8 cellular contexts compared by ENCODE assay signal in the genomic region with DNA sequence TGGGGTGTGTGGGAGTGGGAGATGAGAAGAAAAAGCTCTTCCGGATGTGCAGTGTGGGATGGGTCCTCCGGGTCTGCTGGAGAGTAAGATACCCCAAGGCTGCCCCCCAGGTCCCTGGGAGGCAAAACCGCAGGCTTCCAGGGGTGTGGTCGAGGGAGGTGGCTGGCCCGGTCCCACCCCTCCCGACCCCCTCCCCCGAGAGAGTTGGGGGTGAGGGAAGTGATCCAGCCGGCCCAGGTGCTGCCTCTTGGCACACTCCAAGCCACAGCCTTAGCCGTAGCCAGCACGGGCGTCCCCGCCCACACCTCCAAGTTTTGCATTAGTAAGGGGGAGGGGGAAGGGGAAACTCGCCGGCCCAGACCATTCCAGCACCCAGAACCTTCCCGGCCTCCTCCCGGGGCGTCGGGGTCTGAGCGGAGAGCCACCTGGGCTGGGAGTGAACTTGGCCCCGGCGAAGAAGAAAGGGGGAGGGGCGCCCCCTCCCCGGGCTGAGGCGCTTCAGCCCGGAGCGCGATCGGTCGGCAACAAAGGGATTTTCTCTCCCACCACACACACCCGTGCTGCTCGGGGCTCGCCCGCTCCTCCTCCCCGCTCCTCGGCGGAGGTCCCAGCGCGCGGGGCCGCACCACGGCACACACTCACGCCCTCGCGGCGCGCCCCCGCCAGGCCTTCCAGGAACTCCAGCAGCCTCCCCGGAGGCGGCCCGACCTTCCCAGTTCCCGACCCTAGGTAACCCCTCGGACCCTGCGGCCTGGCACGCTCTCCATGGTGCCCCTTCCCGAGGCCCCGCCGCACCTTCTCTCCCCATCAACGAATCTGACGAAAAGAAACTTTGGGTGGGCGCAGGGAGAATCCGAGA. TPM values are rescaled to one million over a fixed set of nuclear protein-coding genes. Genes with fewer than 3 reads are reported as not detected.
A peak's percentile ranks its signal among the peaks of the same experiment; 100 is the strongest.
DNase-seq lines count a peak whose midpoint lies in the region; ATAC-seq, FAIRE-seq and TF ChIP-seq lines count a peak whose summit lies in the region.

No MANE protein-coding gene starts in this region.

- peaks cover 53% of the 10 kb centered on the region for H3K79me2 ChIP-seq in astrocyte (ENCODE audit: insufficient read depth, low read length)

- peaks cover 16% of the 10 kb centered on the region for H3K36me3 Mint-ChIP-seq in activated CD4-positive, alpha-beta T cell treated with anti-CD3 and anti-CD28 coated beads for 36 hours (ENCODE audit: low read depth)
- H3K36me3 Mint-ChIP-seq in astrocyte (ENCODE audit: low read depth, unreplicated experiment), result no peaks in the 10 kb centered on the region

- H3K4me1 ChIP-seq in astrocyte (ENCODE audit: insufficient read depth, low read length) (peaks cover 27% of the 10 kb centered on the region), kidney (ENCODE audit: control insufficient read depth in 1 of 2, insufficient read depth in 1 of 2, low read depth in 1 of 2, low read length in 2 of 2) (peaks cover 18 to 37% of the 10 kb centered on the region in 2 donors), subcutaneous abdominal adipose tissue (ENCODE audit: control insufficient read depth in 5 of 5, insufficient read depth in 5 of 5, low read length in 5 of 5) (peaks cover 0 to 33% (median 24%) of the 10 kb centered on the region in 5 donors)

- DNase-seq in activated CD4-positive, alpha-beta T cell treated with anti-CD3 and anti-CD28 coated beads for 36 hours, result peak; percentile 46
- no peak for DNase-seq in activated CD4-positive, alpha-beta T cell treated with anti-CD3 and anti-CD28 coated beads for 1 hour
- no peak for DNase-seq in astrocyte (ENCODE audit: low read depth)
- peak; percentile 79 for DNase-seq in kidney
- DNase-seq in NCI-H2081 treated with DMSO at 0.1 percent for 48 hours (lab: John Stamatoyannopoulos, UW), result no peak
- DNase-seq in NCI-H774 (lab: John Stamatoyannopoulos, UW), result no peak
- no peak for DNase-seq in NCI-H226

- CTCF ChIA-PET in activated CD4-positive, alpha-beta T cell treated with anti-CD3 and anti-CD28 coated beads for 36 hours (lab: Charles Lee), result no interaction called here

- H3K9ac ChIP-seq in astrocyte (ENCODE audit: low read length) (peak overlapping the region; percentile 27), kidney (ENCODE audit: low read length in 2 of 2) (no peak overlapping the region), subcutaneous abdominal adipose tissue (ENCODE audit: low read length in 5 of 5) (no peak overlapping the region)

- H3K9me3 ChIP-seq in astrocyte (ENCODE audit: insufficient read depth, low read depth, low read length) (no peaks in the 10 kb centered on the region), kidney (ENCODE audit: control insufficient read depth in 1 of 2, low read length in 2 of 2) (no peaks in the 10 kb centered on the region), subcutaneous abdominal adipose tissue (ENCODE audit: control insufficient read depth in 5 of 5, low read length in 5 of 5) (no peaks in the 10 kb centered on the region)

- H3K36me3 ChIP-seq in astrocyte (ENCODE audit: insufficient read depth, low read length) (no peaks in the 10 kb centered on the region), kidney (ENCODE audit: control insufficient read depth in 1 of 2, insufficient read depth in 2 of 2, low read length in 2 of 2) (no peaks in the 10 kb centered on the region), subcutaneous abdominal adipose tissue (ENCODE audit: control insufficient read depth in 5 of 5, insufficient read depth in 5 of 5, low read length in 5 of 5) (no peaks in the 10 kb centered on the region)

- no peaks in the 10 kb centered on the region for H3K9me3 Mint-ChIP-seq in activated CD4-positive, alpha-beta T cell treated with anti-CD3 and anti-CD28 coated beads for 36 hours (ENCODE audit: low read depth)
- H3K9me3 Mint-ChIP-seq in astrocyte (ENCODE audit: unreplicated experiment), result no peaks in the 10 kb centered on the region

- peak; percentile 53 for ATAC-seq in activated CD4-positive, alpha-beta T cell treated with anti-CD3 and anti-CD28 coated beads for 36 hours

- H3K27me3 Mint-ChIP-seq in activated CD4-positive, alpha-beta T cell treated with anti-CD3 and anti-CD28 coated beads for 36 hours, result no peaks in the 10 kb centered on the region
- peaks cover 2% of the 10 kb centered on the region for H3K27me3 Mint-ChIP-seq in astrocyte (ENCODE audit: low read depth, unreplicated experiment)

- H3K27ac Mint-ChIP-seq in activated CD4-positive, alpha-beta T cell treated with anti-CD3 and anti-CD28 coated beads for 36 hours, result no peak overlapping the region
- H3K27ac Mint-ChIP-seq in astrocyte (ENCODE audit: unreplicated experiment), result no peak overlapping the region

- H3K4me3 ChIP-seq in astrocyte (ENCODE audit: insufficient read depth, low read depth, low read length) (peak overlapping the region; percentile 37), kidney (ENCODE audit: low read length in 2 of 2) (peak overlapping the region in 1 of 2 donors; percentile 17), subcutaneous abdominal adipose tissue (ENCODE audit: low read depth in 1 of 5, low read length in 5 of 5) (peak overlapping the region in 3 of 5 donors; percentile 29 to 56 (median 36))

- peaks cover 70% of the 10 kb centered on the region for H3K4me1 Mint-ChIP-seq in activated CD4-positive, alpha-beta T cell treated with anti-CD3 and anti-CD28 coated beads for 36 hours
- peaks cover 17% of the 10 kb centered on the region for H3K4me1 Mint-ChIP-seq in astrocyte (ENCODE audit: low read depth, unreplicated experiment)

- peak overlapping the region; percentile 81 for H3K4me2 ChIP-seq in astrocyte (ENCODE audit: low read length)

- no peak overlapping the region for H2AFZ ChIP-seq in astrocyte (ENCODE audit: low read depth, low read length)

- peaks cover 85% of the 10 kb centered on the region for H4K20me1 ChIP-seq in astrocyte (ENCODE audit: insufficient read depth, low read length)

- FAIRE-seq in astrocyte (lab: Jason Lieb, UNC) (no peak), kidney (lab: Jason Lieb, UNC) (no peak)

- peak overlapping the region; percentile 56 for H3K4me3 Mint-ChIP-seq in activated CD4-positive, alpha-beta T cell treated with anti-CD3 and anti-CD28 coated beads for 36 hours
- H3K4me3 Mint-ChIP-seq in astrocyte (ENCODE audit: unreplicated experiment), result peak overlapping the region; percentile 50

- no peak overlapping the region for H3K27ac ChIP-seq in astrocyte (ENCODE audit: low read depth, low read length)
- peak overlapping the region in 1 of 2 donors; percentile 9 for H3K27ac ChIP-seq in kidney (ENCODE audit: low read depth in 2 of 2, low read length in 2 of 2)
- no peak overlapping the region for H3K27ac ChIP-seq in subcutaneous abdominal adipose tissue (ENCODE audit: low read depth, low read length)

- POLR2A ChIA-PET in activated CD4-positive, alpha-beta T cell treated with anti-CD3 and anti-CD28 coated beads for 36 hours (lab: Charles Lee), result no interaction called here

- H3K27me3 ChIP-seq in astrocyte (ENCODE audit: insufficient read depth, low read length) (no peaks in the 10 kb centered on the region), subcutaneous abdominal adipose tissue (ENCODE audit: control insufficient read depth in 5 of 5, insufficient read depth in 4 of 5, low read length in 5 of 5) (peaks cover 4 to 45% (median 33%) of the 10 kb centered on the region in 5 donors)

- no peak for TF ChIP-seq CTCF in astrocyte (IDR thresholded peaks at IDR 0.05; ENCODE audit: insufficient read depth, low read depth, low read length)
- TF ChIP-seq CTCF in kidney (IDR thresholded peaks at IDR 0.05; ENCODE audit: borderline replicate concordance, extremely low read depth, insufficient read depth), result no peak

- intact Hi-C loops in activated CD4-positive, alpha-beta T cell treated with anti-CD3 and anti-CD28 coated beads for 36 hours (cut with DNase I, micrococcal nuclease), result no loop called here
- intact Hi-C loops in kidney (cut with DNase I), result no loop called here

RNA-seq across cellular contexts. Expression of a gene that starts 14.4 kb away (rescaled TPM):
- total RNA-seq in activated CD4-positive, alpha-beta T cell treated with anti-CD3 and anti-CD28 coated beads for 36 hours, result 10 to 100 TPM; 34.7 to 51.1 TPM
- total RNA-seq in astrocyte (9.0 TPM in 2 replicates), kidney (33.9 TPM)
- polyA plus RNA-seq in kidney (ENCODE audit: insufficient read depth, low read depth, low replicate concordance), result 7.7 TPM

Comparison
In these comparisons a context has a peak if more than half of its experiments do, and no peak if none do; other contexts are left out.
1. DNase-seq: peak in activated CD4-positive, alpha-beta T cell treated with anti-CD3 and anti-CD28 coated beads for 36 hours (single experiment) and kidney (single experiment); none in activated CD4-positive, alpha-beta T cell treated with anti-CD3 and anti-CD28 coated beads for 1 hour (single experiment), astrocyte (single experiment), NCI-H2081 treated with DMSO at 0.1 percent for 48 hours (single experiment), NCI-H774 (single experiment) and NCI-H226 (single experiment).